ENCODE assay signal across 17 cellular contexts in the genomic region with DNA sequence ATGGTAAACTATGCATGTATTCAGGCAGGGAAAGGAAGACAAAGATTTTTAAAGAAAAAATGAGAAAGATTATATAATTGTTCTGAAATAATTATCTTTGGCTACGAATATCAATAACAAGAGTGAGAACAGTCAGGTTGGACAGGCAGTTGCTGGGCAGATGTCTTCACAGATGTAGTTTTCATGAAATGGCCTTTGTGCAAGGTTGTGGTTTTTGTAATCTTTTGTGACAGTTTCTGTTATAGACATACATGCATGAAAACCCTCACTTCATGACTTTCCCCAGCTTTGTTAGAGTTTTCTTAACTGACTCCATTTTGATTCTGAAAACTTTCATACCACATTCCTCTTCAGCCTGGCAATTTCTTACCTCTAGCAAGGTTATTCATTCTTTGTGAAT. TPM values are rescaled to one million over a fixed set of nuclear protein-coding genes. Genes with fewer than 3 reads are reported as not detected.
DNase-seq lines count a peak whose midpoint lies in the region; ATAC-seq, FAIRE-seq and TF ChIP-seq lines count a peak whose summit lies in the region.
"Had no signal": no experiment of that assay in that cellular context is flagged by ENCODE, and none has a peak within 500 bp of the region (broad histone marks: within the 10 kb centered on the region; RNA-seq: fewer than 3 reads in every experiment).

No MANE protein-coding gene starts in this region.

- TF ChIP-seq POLR2A in GM12878 (IDR thresholded peaks at IDR 0.05; ENCODE audit: low read depth, low read length): no peak

- DNase-seq in GM12878 (ENCODE audit: low read depth, low spot score) (no peak), NCI-H128 (lab: John Stamatoyannopoulos, UW; ENCODE audit: unreplicated experiment) (no peak)
- DNase-seq: DMS153, MG63, NCI-H1105 treated with DMSO at 0.1 percent for 48 hours, NCI-H187, NCI-H526 treated with DMSO at 0.1 percent for 48 hours, RPMI8226, SIG-M5 had no signal

- no peaks in the 10 kb centered on the region for H3K79me2 ChIP-seq in GM12878 (ENCODE audit: control insufficient read depth, insufficient read depth, low read length)

- FAIRE-seq in GM12878 (lab: Jason Lieb, UNC): no peak
- FAIRE-seq: HepG2 had no signal

- SMC1A ChIA-PET in GM12878 (lab: Charles Lee; ENCODE audit: uncharacterized antibody, unreplicated experiment): interaction anchor here (1.2 kb wide), 1 partner anchor 67 kb away, joined by 4 read pairs; no protein-coding TSS in a partner anchor

- ATAC-seq in GM18867 (IDR thresholded peaks at IDR 0.05; ENCODE audit: unreplicated experiment): peak; percentile 75
- peak; percentile 69 for ATAC-seq in HG02870 (IDR thresholded peaks at IDR 0.05; ENCODE audit: unreplicated experiment)
- peak; percentile 63 for ATAC-seq in HG03520 (IDR thresholded peaks at IDR 0.05; ENCODE audit: unreplicated experiment)
- peak; percentile 85 for ATAC-seq in GM12878
- ATAC-seq in GM21367 (IDR thresholded peaks at IDR 0.05; ENCODE audit: unreplicated experiment): no peak
- ATAC-seq in HG03280 (IDR thresholded peaks at IDR 0.05; ENCODE audit: unreplicated experiment): no peak
- ATAC-seq: GM23338, HepG2 had no signal

- H3K4me2 ChIP-seq in GM12878 (ENCODE audit: control insufficient read depth, insufficient read depth): no peak overlapping the region
- H3K4me2 ChIP-seq: GM23338 had no signal

- POLR2A ChIA-PET in GM12878 (lab: Charles Lee): no interaction called here

- CTCF ChIA-PET in GM12878 (lab: Yijun Ruan, JAX): interaction anchor here (1.2 to 1.7 kb wide), 3 partner anchors 8 to 285 kb away, joined by 3 to 8 read pairs (median 4); no protein-coding TSS in a partner anchor

- RAD21 ChIA-PET in GM12878 (lab: Charles Lee; ENCODE audit: unreplicated experiment): no interaction called here

- H2AFZ ChIP-seq in GM12878 (ENCODE audit: control insufficient read depth, low read depth, low read length): no peak overlapping the region
- H2AFZ ChIP-seq: GM23338 had no signal

- no peak for TF ChIP-seq EP300 in GM12878 (IDR thresholded peaks at IDR 0.05; ENCODE audit: borderline replicate concordance in 1 of 2, control insufficient read depth in 1 of 2, low read depth in 2 of 2, low read length in 2 of 2)

- no peak overlapping the region for H3K4me3 ChIP-seq in GM12878
- H3K4me3 ChIP-seq: GM23338, MG63 had no signal

- H3K27me3 ChIP-seq in GM12878 (replicated peaks in 1 of 2; ENCODE audit: control insufficient read depth in 2 of 2, insufficient read depth in 2 of 2, low read length in 1 of 2): no peaks in the 10 kb centered on the region

- WGBS in GM12878 (ENCODE audit: insufficient coverage, insufficient replicate concordance, low lambda C conversion rate, missing lambda C conversion rate): 17% methylated on average over 1 of the region's 1 CpG

- no peaks in the 10 kb centered on the region for H3K36me3 ChIP-seq in GM12878 (ENCODE audit: control insufficient read depth in 2 of 2, insufficient read depth in 2 of 2, low read length in 1 of 2)
- H3K36me3 ChIP-seq: MG63 had no signal

- in situ Hi-C loops in GM12878 (cut with MboI): no loop called here

- H3K9ac ChIP-seq in GM12878 (ENCODE audit: control insufficient read depth, insufficient read depth, low read length): no peak overlapping the region

- no peak overlapping the region for H3K27ac ChIP-seq in GM12878 (ENCODE audit: control insufficient read depth, insufficient read depth)
- H3K27ac ChIP-seq: C4-2B had no signal

- no peak for TF ChIP-seq RAD21 in GM12878 (IDR thresholded peaks at IDR 0.05; ENCODE audit: insufficient read depth, low read depth, low read length)

- no peaks in the 10 kb centered on the region for H3K9me3 ChIP-seq in GM12878 (replicated peaks; ENCODE audit: control insufficient read depth, insufficient read depth, low read length)
- H3K9me3 ChIP-seq: MG63 had no signal

- no peaks in the 10 kb centered on the region for H3K4me1 ChIP-seq in GM12878 (ENCODE audit: control insufficient read depth, insufficient read depth, low read length)

- no peak for TF ChIP-seq CTCF in GM12878 (IDR thresholded peaks at IDR 0.05 in 2 of 3, conservative IDR thresholded peaks at IDR 0.05 in 1 of 3; ENCODE audit: control insufficient read depth in 2 of 3, extremely low read depth in 1 of 3, insufficient read depth in 1 of 3, low read depth in 3 of 3, low read length in 3 of 3)

- H4K20me1 ChIP-seq in GM12878 (ENCODE audit: control insufficient read depth, insufficient read depth): no peaks in the 10 kb centered on the region

- no TSS peak for BruUV-seq in GM12878 (replicated peaks; lab: Mats Ljungman, UMichigan)

- intact Hi-C loops in GM12878 (cut with micrococcal nuclease; ENCODE audit: unreplicated experiment): no loop called here

TF ChIP-seq in GM12878, 131 proteins besides CTCF, POLR2A, EP300 and RAD21:
- TF ChIP-seq RUNX3 (IDR thresholded peaks at IDR 0.05; ENCODE audit: low read length): peak; percentile 73
- no peak for TF ChIP-seq YBX1 (IDR thresholded peaks at IDR 0.05)
- peak; percentile 79 for TF ChIP-seq RFX5 (IDR thresholded peaks at IDR 0.05; ENCODE audit: low read depth, low read length)

RNA-seq across cellular contexts. Expression of gene SLC25A36, which starts 34.9 kb away (rescaled TPM):
- 702 and 710 TPM in 2 replicates for total RNA-seq in GM12878 (2013; cell fraction: nucleolus; rRNA removed)
- total RNA-seq in GM12878 (2014; rRNA removed) (53.4 and 53.8 TPM in 2 replicates), GM12878 (2014; rRNA removed; fragmentation: Illumina TruSeq; extraction: Trizol) (45.0 and 53.3 TPM in 2 replicates), GM12878 (2021) (53.8 and 56.9 TPM in 2 replicates)
- 24.6 TPM for polyA plus RNA-seq in GM12878 (2011; ENCODE audit: low read depth)
- polyA plus RNA-seq in GM12878 (2011; rRNA removed) (183 and 346 TPM in 2 replicates), GM12878 (2014; fragmentation: Illumina TruSeq; extraction: Trizol) (54.3 and 75.6 TPM in 2 replicates), GM12878 (2014; fragmentation: Nextera tagmentation; extraction: Ambion mirVana) (10 to 100 TPM; 13.0 to 14.0 TPM), GM12878 (2014; rRNA removed) (39.3 and 41.1 TPM in 2 replicates), GM12878 (2016; fragmentation: Nextera tagmentation; extraction: Ambion mirVana) (10 to 100 TPM; 40.1 to 50.3 TPM)
- 46.2 and 48.8 TPM in 2 replicates for polyA plus RNA-seq in GM12878 (2011; cell fraction: cytosol; rRNA removed)
- polyA plus RNA-seq in GM12878 (2011; cell fraction: nucleus; rRNA removed): 176 and 315 TPM in 2 replicates
- polyA plus RNA-seq in GM12878 (2012): 45.1 and 72.0 TPM in 2 replicates
- polyA minus RNA-seq in GM12878 (2011; rRNA and poly(A)+ RNA removed): 91.4 and 115 TPM in 2 replicates
- polyA minus RNA-seq in GM12878 (2011; cell fraction: cytosol; rRNA and poly(A)+ RNA removed): 39.3 and 48.6 TPM in 2 replicates
- polyA minus RNA-seq in GM12878 (2011; cell fraction: nucleus; rRNA and poly(A)+ RNA removed): 155 and 196 TPM in 2 replicates

Comparison
In these comparisons a context has a peak if more than half of its experiments do, and no peak if none do; other contexts are left out.
1. ATAC-seq: peak in GM18867 (single experiment), HG02870 (single experiment), HG03520 (single experiment) and GM12878 (single experiment); none in GM21367 (single experiment) and HG03280 (single experiment).